In the genomic region with DNA sequence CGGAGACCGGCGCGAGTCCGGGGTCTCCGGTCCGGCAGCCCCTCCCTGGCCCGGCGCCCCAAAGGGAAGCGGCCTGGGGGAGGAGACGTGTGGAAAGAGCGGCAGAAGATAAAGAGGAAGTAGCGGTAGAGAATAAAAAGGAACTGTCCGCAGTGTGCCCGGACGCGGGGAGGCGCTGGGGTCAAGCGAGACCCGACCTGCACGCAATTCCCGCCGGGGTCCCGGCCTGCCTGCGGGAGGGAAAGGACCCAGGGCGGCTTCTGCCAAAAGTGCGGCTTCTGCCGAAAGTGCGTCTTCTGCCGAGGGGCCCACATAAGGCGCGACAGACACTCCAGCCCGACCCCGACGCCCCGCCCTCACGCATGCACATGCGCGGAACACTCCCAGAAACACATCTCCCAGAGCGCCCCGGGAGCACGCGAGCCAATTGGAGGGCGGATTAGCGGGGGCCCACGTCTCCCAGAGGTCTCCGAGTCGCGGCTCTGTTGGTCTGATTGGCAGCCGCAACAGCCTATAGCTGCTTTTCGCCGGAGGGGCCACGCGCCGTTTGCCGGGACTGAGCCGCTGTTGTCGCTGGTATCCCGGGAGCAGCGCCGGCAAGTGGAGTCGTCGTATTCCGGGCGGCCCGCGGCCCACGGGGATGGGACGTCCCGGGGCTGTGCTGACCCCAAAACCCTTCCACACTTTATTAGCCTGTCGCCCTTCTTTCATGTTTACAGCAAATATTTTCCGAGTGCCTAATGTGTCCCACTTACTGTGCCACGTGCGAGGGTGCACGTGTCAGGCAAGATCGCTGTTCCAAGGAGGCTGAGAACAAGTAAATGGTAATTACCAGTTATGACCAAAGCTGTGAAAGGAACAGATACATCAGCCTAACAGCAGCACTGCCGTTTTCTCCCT, we compare ENCODE assay signal across 8 cellular contexts. TPM values are rescaled to one million over a fixed set of nuclear protein-coding genes. Genes with fewer than 3 reads are reported as not detected.
DNase-seq lines count a peak whose midpoint lies in the region; ATAC-seq and TF ChIP-seq lines count a peak whose summit lies in the region.

No MANE protein-coding gene starts in this region.

- no peaks in the 10 kb centered on the region for H3K36me3 ChIP-seq in parathyroid adenoma (ENCODE audit: control insufficient read depth, insufficient read depth, low read length)
- peaks cover 0 to 4% (median 0%) of the 10 kb centered on the region in 4 donors for H3K36me3 ChIP-seq in transverse colon

- H3K4me1 ChIP-seq in parathyroid adenoma: no peaks in the 10 kb centered on the region
- H3K4me1 ChIP-seq in transverse colon: peaks cover 0 to 33% (median 5%) of the 10 kb centered on the region in 4 donors

- H3K9ac ChIP-seq in parathyroid adenoma: peak overlapping the region; percentile 65

- TF ChIP-seq EP300 in transverse colon (IDR thresholded peaks at IDR 0.05; ENCODE audit: low read depth): peak; percentile 9

- peak overlapping the region; percentile 98 for H3K4me2 ChIP-seq in parathyroid adenoma (ENCODE audit: low read length)

- DNase-seq in NCI-H1092 treated with DMSO at 0.1 percent for 48 hours (lab: John Stamatoyannopoulos, UW): peak; percentile 97
- DNase-seq in SKM-1 (lab: John Stamatoyannopoulos, UW; ENCODE audit: unreplicated experiment): peak; percentile 95
- DNase-seq in activated naive CD8-positive, alpha-beta T cell treated with anti-CD3 and anti-CD28 coated beads, Interleukin-2, amount 10 ng/mL, durations not matched to agents 7 days and 5 days: peak; percentile 96
- peak; percentile 98 for DNase-seq in Right ventricle myocardium superior
- peak; percentile 97 for DNase-seq in transverse colon

- ATAC-seq in HG02623 (IDR thresholded peaks at IDR 0.05; ENCODE audit: unreplicated experiment): peak; percentile 72
- ATAC-seq in activated naive CD8-positive, alpha-beta T cell treated with anti-CD3 and anti-CD28 coated beads, Interleukin-2, amount 10 ng/mL, durations not matched to agents 7 days and 5 days (ENCODE audit: low read depth): peak; percentile 90
- ATAC-seq in Right ventricle myocardium superior (ENCODE audit: poor library complexity): peak; percentile 96

- in situ Hi-C loops in transverse colon (cut with MboI; ENCODE audit: low pct_ligation_motif_present in 1 of 4, low pct_unique_long_range_greater_than_20kb in 1 of 4, low sequenced_read_pairs in 3 of 4): no loop called here

- no peaks in the 10 kb centered on the region for H3K9me3 ChIP-seq in parathyroid adenoma (ENCODE audit: control insufficient read depth, low read length)
- no peaks in the 10 kb centered on the region for H3K9me3 ChIP-seq in transverse colon

- H3K9me3 Mint-ChIP-seq in activated naive CD8-positive, alpha-beta T cell treated with anti-CD3 and anti-CD28 coated beads, Interleukin-2, amount 10 ng/mL, durations not matched to agents 7 days and 5 days: peaks cover 6% of the 10 kb centered on the region

- POLR2A ChIA-PET in activated naive CD8-positive, alpha-beta T cell treated with anti-CD3 and anti-CD28 coated beads, Interleukin-2, amount 10 ng/mL, durations not matched to agents 7 days and 5 days (lab: Charles Lee): interaction anchor here (0.6 to 3.9 kb wide), 19 partner anchors 10 to 236 kb away, joined by 3 to 38 read pairs (median 4); partner anchors contain the start of genes CLUAP1, NAA60, ZNF174 and ZNF200

- H3K4me3 Mint-ChIP-seq in activated naive CD8-positive, alpha-beta T cell treated with anti-CD3 and anti-CD28 coated beads, Interleukin-2, amount 10 ng/mL, durations not matched to agents 7 days and 5 days: peak overlapping the region; percentile 94

- TF ChIP-seq POLR2A in GM10847 (IDR thresholded peaks at IDR 0.05; ENCODE audit: extremely low read depth, insufficient read length) (peak; percentile 71), transverse colon (IDR thresholded peaks at IDR 0.05) (peak; percentile 89)

- H3K4me1 Mint-ChIP-seq in activated naive CD8-positive, alpha-beta T cell treated with anti-CD3 and anti-CD28 coated beads, Interleukin-2, amount 10 ng/mL, durations not matched to agents 7 days and 5 days: peaks cover 22% of the 10 kb centered on the region

- intact Hi-C loops in Right ventricle myocardium superior (cut with DNase I): loop anchor here (2.0 to 5.0 kb wide), 2 partner anchors 40 to 193 kb away; partner anchors contain the start of genes TIGD7 and ZNF75A
- intact Hi-C loops in transverse colon (cut with DNase I; ENCODE audit: low total_unique reads): no loop called here

- peaks cover 4% of the 10 kb centered on the region for H3K79me2 ChIP-seq in parathyroid adenoma

- no peaks in the 10 kb centered on the region for H3K27me3 Mint-ChIP-seq in activated naive CD8-positive, alpha-beta T cell treated with anti-CD3 and anti-CD28 coated beads, Interleukin-2, amount 10 ng/mL, durations not matched to agents 7 days and 5 days

- no peaks in the 10 kb centered on the region for H3K27me3 ChIP-seq in parathyroid adenoma (ENCODE audit: control insufficient read depth, insufficient read depth, low read length)
- H3K27me3 ChIP-seq in transverse colon: no peaks in the 10 kb centered on the region

- TF ChIP-seq CTCF in parathyroid adenoma (IDR thresholded peaks at IDR 0.05) (peak; percentile 29), transverse colon (IDR thresholded peaks at IDR 0.05) (peak in 3 of 5 experiments; percentile 23 to 51 (median 32))

- H3K27ac ChIP-seq in parathyroid adenoma (peak overlapping the region; percentile 96), transverse colon (peak overlapping the region; percentile 97 to 100 (median 100))

- 2 to 13% methylated on average over 4 to 77 of the region's 77 CpGs for WGBS in transverse colon (ENCODE audit: low coverage in 1 of 2), 2 donors

- H3K27ac Mint-ChIP-seq in activated naive CD8-positive, alpha-beta T cell treated with anti-CD3 and anti-CD28 coated beads, Interleukin-2, amount 10 ng/mL, durations not matched to agents 7 days and 5 days: peak overlapping the region; percentile 96

- H2AFZ ChIP-seq in parathyroid adenoma: peak overlapping the region; percentile 81

- peaks cover 31% of the 10 kb centered on the region for H3K36me3 Mint-ChIP-seq in activated naive CD8-positive, alpha-beta T cell treated with anti-CD3 and anti-CD28 coated beads, Interleukin-2, amount 10 ng/mL, durations not matched to agents 7 days and 5 days

- peak overlapping the region; percentile 94 for H3K4me3 ChIP-seq in parathyroid adenoma (ENCODE audit: low read depth, low read length)
- peak overlapping the region; percentile 77 to 91 (median 78) for H3K4me3 ChIP-seq in transverse colon

RNA-seq across cellular contexts. Expression of gene MEFV, which starts 8.0 kb away (rescaled TPM):
- under 1 TPM; 0.23 to 0.39 TPM for total RNA-seq in activated naive CD8-positive, alpha-beta T cell treated with anti-CD3 and anti-CD28 coated beads, Interleukin-2, amount 10 ng/mL, durations not matched to agents 7 days and 5 days
- total RNA-seq in Right ventricle myocardium superior (0.78 TPM), transverse colon (1 to 10 TPM in 1 of 4 donors, under 1 TPM in 3; 0.37 to 1.4 (median 0.54) TPM)

RNA-seq across cellular contexts. Expression of gene ZNF263, which starts 18.9 kb away (rescaled TPM):
- 10 to 100 TPM; 34.7 to 36.7 TPM for total RNA-seq in activated naive CD8-positive, alpha-beta T cell treated with anti-CD3 and anti-CD28 coated beads, Interleukin-2, amount 10 ng/mL, durations not matched to agents 7 days and 5 days
- total RNA-seq in Right ventricle myocardium superior (7.9 TPM), transverse colon (10 to 100 TPM in 3 of 4 donors, 1 to 10 TPM in 1; 4.6 to 46.0 (median 36.8) TPM)

RNA-seq across cellular contexts. Expression of gene ZNF200, which starts 29.4 kb away (rescaled TPM):
- total RNA-seq in activated naive CD8-positive, alpha-beta T cell treated with anti-CD3 and anti-CD28 coated beads, Interleukin-2, amount 10 ng/mL, durations not matched to agents 7 days and 5 days: 10 to 100 TPM; 16.5 to 19.5 TPM
- total RNA-seq in Right ventricle myocardium superior: 4.1 TPM
- 10 to 100 TPM in 1 of 4 donors, 1 to 10 TPM in 3; 4.9 to 13.0 (median 7.4) TPM for total RNA-seq in transverse colon

RNA-seq across cellular contexts. Expression of gene TIGD7, which starts 40.8 kb away (rescaled TPM):
- 10 to 100 TPM; 10.3 to 12.1 TPM for total RNA-seq in activated naive CD8-positive, alpha-beta T cell treated with anti-CD3 and anti-CD28 coated beads, Interleukin-2, amount 10 ng/mL, durations not matched to agents 7 days and 5 days
- total RNA-seq in Right ventricle myocardium superior: 9.4 TPM
- total RNA-seq in transverse colon: 1 to 10 TPM in 2 of 4 donors, under 1 TPM in 1, not detected in 1; 0.20 to 4.3 (median 2.5) TPM

RNA-seq across cellular contexts. Expression of gene ZNF75A, which starts 40.9 kb away (rescaled TPM):
- total RNA-seq in activated naive CD8-positive, alpha-beta T cell treated with anti-CD3 and anti-CD28 coated beads, Interleukin-2, amount 10 ng/mL, durations not matched to agents 7 days and 5 days: 10 to 100 TPM; 63.6 to 63.8 TPM
- 16.8 TPM for total RNA-seq in Right ventricle myocardium superior
- total RNA-seq in transverse colon: 10 to 100 TPM; 12.3 to 53.9 (median 25.5) TPM

Comparison
In these comparisons a context has a peak if more than half of its experiments do, and no peak if none do; other contexts are left out.
1. Peak in every context shown above with its lines: DNase-seq, ATAC-seq, H3K4me3 ChIP-seq and H3K27ac ChIP-seq.